In genomic region chr1:153532161-153532560, GRCh38 we compare ENCODE assay signal across 1 cellular context.
TF ChIP-seq lines count a peak whose summit lies in the region.

No MANE protein-coding gene starts in this region.

TF ChIP-seq in HepG2, 621 proteins besides CTCF, POLR2A, EP300 and RAD21:
- no peak for TF ChIP-seq ZZZ3 (CRISPR knock-in tag; IDR thresholded peaks at IDR 0.05; ENCODE audit: borderline replicate concordance)
- TF ChIP-seq SOX5 (CRISPR knock-in tag; IDR thresholded peaks at IDR 0.05; ENCODE audit: borderline replicate concordance): no peak
- TF ChIP-seq PHF8 (CRISPR knock-in tag; IDR thresholded peaks at IDR 0.05): no peak
- no peak for TF ChIP-seq ZNF234 (CRISPR knock-in tag; conservative IDR thresholded peaks at IDR 0.05)
- no peak for TF ChIP-seq ZNF703 (CRISPR knock-in tag; IDR thresholded peaks at IDR 0.05; ENCODE audit: borderline replicate concordance)
- TF ChIP-seq SIN3A (IDR thresholded peaks at IDR 0.05; ENCODE audit: borderline replicate concordance, low read depth, low read length): no peak
- TF ChIP-seq ZNF777 (CRISPR knock-in tag; IDR thresholded peaks at IDR 0.05): no peak
- TF ChIP-seq, protein P1, sequence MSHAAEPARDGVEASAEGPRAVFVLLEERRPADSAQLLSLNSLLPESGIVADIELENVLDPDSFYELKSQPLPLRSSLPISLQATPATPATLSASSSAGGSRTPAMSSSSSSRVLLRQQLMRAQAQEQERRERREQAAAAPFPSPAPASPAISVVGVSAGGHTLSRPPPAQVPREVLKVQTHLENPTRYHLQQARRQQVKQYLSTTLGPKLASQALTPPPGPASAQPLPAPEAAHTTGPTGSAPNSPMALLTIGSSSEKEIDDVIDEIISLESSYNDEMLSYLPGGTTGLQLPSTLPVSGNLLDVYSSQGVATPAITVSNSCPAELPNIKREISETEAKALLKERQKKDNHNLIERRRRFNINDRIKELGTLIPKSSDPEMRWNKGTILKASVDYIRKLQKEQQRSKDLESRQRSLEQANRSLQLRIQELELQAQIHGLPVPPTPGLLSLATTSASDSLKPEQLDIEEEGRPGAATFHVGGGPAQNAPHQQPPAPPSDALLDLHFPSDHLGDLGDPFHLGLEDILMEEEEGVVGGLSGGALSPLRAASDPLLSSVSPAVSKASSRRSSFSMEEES (CRISPR knock-in tag; IDR thresholded peaks at IDR 0.05): no peak
- no peak for TF ChIP-seq SYNCRIP (IDR thresholded peaks at IDR 0.05; ENCODE audit: insufficient read depth, low read depth, low read length)
- TF ChIP-seq MAFF (IDR thresholded peaks at IDR 0.05; ENCODE audit: low read depth, low read length): no peak
- no peak for TF ChIP-seq STAG1 (CRISPR knock-in tag; IDR thresholded peaks at IDR 0.05)
- TF ChIP-seq, protein P2, sequence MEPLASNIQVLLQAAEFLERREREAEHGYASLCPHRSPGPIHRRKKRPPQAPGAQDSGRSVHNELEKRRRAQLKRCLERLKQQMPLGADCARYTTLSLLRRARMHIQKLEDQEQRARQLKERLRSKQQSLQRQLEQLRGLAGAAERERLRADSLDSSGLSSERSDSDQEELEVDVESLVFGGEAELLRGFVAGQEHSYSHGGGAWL (CRISPR knock-in tag; IDR thresholded peaks at IDR 0.05): no peak
- TF ChIP-seq PHF21A (CRISPR knock-in tag; IDR thresholded peaks at IDR 0.05): no peak
- TF ChIP-seq RFXAP (CRISPR knock-in tag; IDR thresholded peaks at IDR 0.05; ENCODE audit: borderline replicate concordance): no peak
- TF ChIP-seq ZC3H4 (CRISPR knock-in tag; IDR thresholded peaks at IDR 0.05; ENCODE audit: borderline replicate concordance): no peak
- no peak for TF ChIP-seq TBX3 (IDR thresholded peaks at IDR 0.05; ENCODE audit: borderline replicate concordance)
- TF ChIP-seq KLF12 (CRISPR knock-in tag; IDR thresholded peaks at IDR 0.05; ENCODE audit: borderline replicate concordance): no peak
- TF ChIP-seq HOXA7 (CRISPR knock-in tag; IDR thresholded peaks at IDR 0.05): no peak
- TF ChIP-seq, protein P3, sequence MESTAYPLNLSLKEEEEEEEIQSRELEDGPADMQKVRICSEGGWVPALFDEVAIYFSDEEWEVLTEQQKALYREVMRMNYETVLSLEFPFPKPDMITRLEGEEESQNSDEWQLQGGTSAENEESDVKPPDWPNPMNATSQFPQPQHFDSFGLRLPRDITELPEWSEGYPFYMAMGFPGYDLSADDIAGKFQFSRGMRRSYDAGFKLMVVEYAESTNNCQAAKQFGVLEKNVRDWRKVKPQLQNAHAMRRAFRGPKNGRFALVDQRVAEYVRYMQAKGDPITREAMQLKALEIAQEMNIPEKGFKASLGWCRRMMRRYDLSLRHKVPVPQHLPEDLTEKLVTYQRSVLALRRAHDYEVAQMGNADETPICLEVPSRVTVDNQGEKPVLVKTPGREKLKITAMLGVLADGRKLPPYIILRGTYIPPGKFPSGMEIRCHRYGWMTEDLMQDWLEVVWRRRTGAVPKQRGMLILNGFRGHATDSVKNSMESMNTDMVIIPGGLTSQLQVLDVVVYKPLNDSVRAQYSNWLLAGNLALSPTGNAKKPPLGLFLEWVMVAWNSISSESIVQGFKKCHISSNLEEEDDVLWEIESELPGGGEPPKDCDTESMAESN (CRISPR knock-in tag; conservative IDR thresholded peaks at IDR 0.05): no peak
- TF ChIP-seq NFYC (CRISPR knock-in tag; IDR thresholded peaks at IDR 0.05): no peak
